ENCODE assay signal across 16 cellular contexts in the genomic region with DNA sequence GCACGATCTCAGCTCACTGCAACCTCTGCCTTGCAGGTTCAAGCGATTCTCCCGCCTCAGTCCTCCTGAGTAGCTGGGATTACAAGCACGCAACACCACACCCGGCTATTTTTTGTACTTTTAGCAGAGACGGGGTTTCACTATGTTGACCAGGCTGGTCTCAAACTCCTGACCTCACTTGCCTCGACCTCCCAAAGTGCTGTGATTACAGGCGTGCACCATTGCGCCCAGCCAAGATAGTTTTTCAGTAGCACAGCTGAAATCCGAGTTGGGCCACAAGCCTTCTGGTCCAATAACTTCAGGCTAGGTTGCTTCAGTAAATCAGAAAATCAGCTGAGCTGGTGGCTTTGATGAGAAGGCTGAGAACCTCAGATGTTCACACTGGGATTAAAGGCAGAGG.
A peak's percentile ranks its signal among the peaks of the same experiment; 100 is the strongest.
DNase-seq lines count a peak whose midpoint lies in the region; ATAC-seq and TF ChIP-seq lines count a peak whose summit lies in the region.
"Had no signal": no experiment of that assay in that cellular context is flagged by ENCODE, and none has a peak within 500 bp of the region (broad histone marks: within the 10 kb centered on the region; RNA-seq: fewer than 3 reads in every experiment).

No MANE protein-coding gene starts in this region.

- H3K4me2 ChIP-seq in BLaER1 (peak overlapping the region; percentile 78), smooth muscle cell (peak overlapping the region; percentile 71)

- no peak for DNase-seq in RWPE2 (ENCODE audit: low spot score)
- DNase-seq in smooth muscle cell (lab: John Stamatoyannopoulos, UW; ENCODE audit: unreplicated experiment) = no peak
- no peak for DNase-seq in DMS 273 (lab: John Stamatoyannopoulos, UW; ENCODE audit: unreplicated experiment)
- no peak for DNase-seq in NCI-H187 (lab: John Stamatoyannopoulos, UW)
- DNase-seq: activated CD4-positive, alpha-beta T cell treated with anti-CD3 and anti-CD28 coated beads for 48 hours; activated naive CD4-positive, alpha-beta T cell treated with anti-CD3 and anti-CD28 coated beads for 36 hours; GDM1; kidney glomerular epithelial cell; NCI-H146; ovary had no signal

- peaks cover 92% of the 10 kb centered on the region for H3K36me3 ChIP-seq in BLaER1
- peaks cover 62% of the 10 kb centered on the region for H3K36me3 ChIP-seq in RWPE2 (ENCODE audit: low read depth)
- no peaks in the 10 kb centered on the region for H3K36me3 ChIP-seq in smooth muscle cell (ENCODE audit: low read depth)
- H3K36me3 ChIP-seq: ovary had no signal

- WGBS in smooth muscle cell (ENCODE audit: low lambda C conversion rate) = 93% methylated on average over 10 of the region's 10 CpGs

- ATAC-seq in RWPE2 (ENCODE audit: low read depth) = no peak
- ATAC-seq in HG02981 (IDR thresholded peaks at IDR 0.05; ENCODE audit: unreplicated experiment) = no peak
- no peak for ATAC-seq in HG03469 (IDR thresholded peaks at IDR 0.05; ENCODE audit: unreplicated experiment)
- ATAC-seq: esophagus mucosa; stimulated activated effector memory CD8-positive, alpha-beta T cell treated with anti-CD3 and anti-CD28 coated beads, Interleukin-12 subunit alpha, Interleukin-12 subunit beta, amount 100 ng/mL, for 72 hours had no signal

- H3K4me1 ChIP-seq in BLaER1 (peaks cover 78% of the 10 kb centered on the region), RWPE2 (ENCODE audit: insufficient read depth, poor library complexity, severe bottlenecking) (peaks cover 50% of the 10 kb centered on the region), smooth muscle cell (ENCODE audit: low read depth) (peaks cover 21% of the 10 kb centered on the region)

- H4K20me1 ChIP-seq in BLaER1 (no peaks in the 10 kb centered on the region), smooth muscle cell (ENCODE audit: low read depth) (no peaks in the 10 kb centered on the region)

- H3K79me2 ChIP-seq in smooth muscle cell (ENCODE audit: low read depth) = no peaks in the 10 kb centered on the region

- H2AFZ ChIP-seq in smooth muscle cell (ENCODE audit: low read depth) = no peak overlapping the region

- no peak overlapping the region for H3K27ac ChIP-seq in BLaER1
- peak overlapping the region; percentile 96 for H3K27ac ChIP-seq in RWPE2 (ENCODE audit: poor library complexity, severe bottlenecking)
- H3K27ac ChIP-seq in layer of hippocampus (ENCODE audit: low read depth, low read length) = peak overlapping the region; percentile 8
- peak overlapping the region; percentile 99 for H3K27ac ChIP-seq in smooth muscle cell (ENCODE audit: low read depth)

- H3K4me3 ChIP-seq in BLaER1 (no peak overlapping the region), RWPE2 (ENCODE audit: severe bottlenecking) (no peak overlapping the region), smooth muscle cell (no peak overlapping the region)
- H3K4me3 ChIP-seq: ovary had no signal

- H3K27me3 ChIP-seq in BLaER1 = no peaks in the 10 kb centered on the region
- H3K27me3 ChIP-seq in RWPE2 (ENCODE audit: insufficient read depth, poor library complexity, severe bottlenecking) = no peaks in the 10 kb centered on the region
- no peaks in the 10 kb centered on the region for H3K27me3 ChIP-seq in layer of hippocampus (ENCODE audit: control insufficient read depth, insufficient read depth, low read length)
- no peaks in the 10 kb centered on the region for H3K27me3 ChIP-seq in smooth muscle cell (ENCODE audit: low read depth)
- H3K27me3 ChIP-seq: ovary had no signal

- peaks cover 29% of the 10 kb centered on the region for H3F3A ChIP-seq in smooth muscle cell (ENCODE audit: low read depth)

- no peaks in the 10 kb centered on the region for H3K9me3 ChIP-seq in BLaER1
- H3K9me3 ChIP-seq in RWPE2 (ENCODE audit: severe bottlenecking) = no peaks in the 10 kb centered on the region
- H3K9me3 ChIP-seq in smooth muscle cell (replicated peaks; ENCODE audit: low read depth) = no peaks in the 10 kb centered on the region
- H3K9me3 ChIP-seq: ovary had no signal

- H3K9ac ChIP-seq in BLaER1 (no peak overlapping the region), smooth muscle cell (ENCODE audit: low read depth) (peak overlapping the region; percentile 82)

- TF ChIP-seq CTCF in RWPE2 (IDR thresholded peaks at IDR 0.05; ENCODE audit: poor library complexity, severe bottlenecking) (no peak), smooth muscle cell (IDR thresholded peaks at IDR 0.05; ENCODE audit: borderline replicate concordance, insufficient read depth, poor library complexity, severe bottlenecking) (no peak)
